ENCODE assay signal across 30 cellular contexts in genomic region chr18:64791211-64791610, GRCh38.
"Had no signal": no experiment of that assay in that cellular context is flagged by ENCODE, and none has a peak within 500 bp of the region (broad histone marks: within the 10 kb centered on the region; RNA-seq: fewer than 3 reads in every experiment).

No MANE protein-coding gene starts in this region.

- H3K4me3 ChIP-seq: ascending aorta, body of pancreas, breast epithelium, PC-9 had no signal

- H3K9me3 ChIP-seq: ascending aorta, body of pancreas, breast epithelium had no signal

- H3K27me3 Mint-ChIP-seq: activated CD4-positive, alpha-beta memory T cell treated with anti-CD3 and anti-CD28 coated beads, Interleukin-2, amount 10 ng/mL, durations not matched to agents 7 days and 5 days; activated CD8-positive, alpha-beta memory T cell treated with anti-CD3 and anti-CD28 coated beads, Interleukin-2, amount 10 ng/mL, durations not matched to agents 7 days and 5 days; activated naive CD8-positive, alpha-beta T cell treated with anti-CD3 and anti-CD28 coated beads, Interleukin-2, amount 10 ng/mL, durations not matched to agents 7 days and 5 days had no signal

- H3K36me3 ChIP-seq: ascending aorta, breast epithelium, WERI-Rb-1 had no signal

- H3K27me3 ChIP-seq: ascending aorta, body of pancreas, breast epithelium had no signal

- H3K27ac Mint-ChIP-seq: activated CD4-positive, alpha-beta memory T cell treated with anti-CD3 and anti-CD28 coated beads, Interleukin-2, amount 10 ng/mL, durations not matched to agents 7 days and 5 days; activated CD8-positive, alpha-beta memory T cell treated with anti-CD3 and anti-CD28 coated beads, Interleukin-2, amount 10 ng/mL, durations not matched to agents 7 days and 5 days; activated naive CD8-positive, alpha-beta T cell treated with anti-CD3 and anti-CD28 coated beads, Interleukin-2, amount 10 ng/mL, durations not matched to agents 7 days and 5 days had no signal

- H3K4me1 Mint-ChIP-seq: activated CD4-positive, alpha-beta memory T cell treated with anti-CD3 and anti-CD28 coated beads, Interleukin-2, amount 10 ng/mL, durations not matched to agents 7 days and 5 days; activated CD8-positive, alpha-beta memory T cell treated with anti-CD3 and anti-CD28 coated beads, Interleukin-2, amount 10 ng/mL, durations not matched to agents 7 days and 5 days; activated naive CD8-positive, alpha-beta T cell treated with anti-CD3 and anti-CD28 coated beads, Interleukin-2, amount 10 ng/mL, durations not matched to agents 7 days and 5 days had no signal

- H3K4me1 ChIP-seq: ascending aorta, body of pancreas, breast epithelium had no signal

- H3K36me3 Mint-ChIP-seq: activated CD8-positive, alpha-beta memory T cell treated with anti-CD3 and anti-CD28 coated beads, Interleukin-2, amount 10 ng/mL, durations not matched to agents 7 days and 5 days; activated naive CD8-positive, alpha-beta T cell treated with anti-CD3 and anti-CD28 coated beads, Interleukin-2, amount 10 ng/mL, durations not matched to agents 7 days and 5 days had no signal

- H3K4me3 Mint-ChIP-seq: activated CD4-positive, alpha-beta memory T cell treated with anti-CD3 and anti-CD28 coated beads, Interleukin-2, amount 10 ng/mL, durations not matched to agents 7 days and 5 days; activated CD8-positive, alpha-beta memory T cell treated with anti-CD3 and anti-CD28 coated beads, Interleukin-2, amount 10 ng/mL, durations not matched to agents 7 days and 5 days; activated naive CD8-positive, alpha-beta T cell treated with anti-CD3 and anti-CD28 coated beads, Interleukin-2, amount 10 ng/mL, durations not matched to agents 7 days and 5 days had no signal

- DNase-seq: activated CD4-positive, alpha-beta memory T cell treated with anti-CD3 and anti-CD28 coated beads, Interleukin-2, amount 10 ng/mL, durations not matched to agents 7 days and 5 days; activated CD4-positive, alpha-beta T cell treated with anti-CD3 and anti-CD28 coated beads for 1 hour; activated CD4-positive, alpha-beta T cell treated with anti-CD3 and anti-CD28 coated beads for 48 hours; activated CD4-positive, CD25-positive, alpha-beta regulatory T cell; activated CD8-positive, alpha-beta memory T cell treated with anti-CD3 and anti-CD28 coated beads for 24 hours; activated CD8-positive, alpha-beta memory T cell treated with anti-CD3 and anti-CD28 coated beads, Interleukin-2, amount 10 ng/mL, durations not matched to agents 7 days and 5 days; activated CD8-positive, alpha-beta memory T cell treated with anti-CD3 and anti-CD28 coated beads, Interleukin-2, amount 50 U/mL, for 48 hours; activated effector memory CD4-positive, alpha-beta T cell treated with Interleukin-2 at 50 U/mL for 16 hours; activated naive CD4-positive, alpha-beta T cell treated with anti-CD3 and anti-CD28 coated beads, Interleukin-2, amount 50 U/mL, for 16 hours; activated naive CD8-positive, alpha-beta T cell treated with anti-CD3 and anti-CD28 coated beads, Interleukin-2, amount 10 ng/mL, durations not matched to agents 7 days and 5 days; activated T-cell treated with anti-CD3 and anti-CD28 coated beads, Interleukin-2, amount 50 U/mL, for 48 hours; amygdala; body of pancreas; MM.1S; MV-4-11; NCI-H1092; NCI-H1436 treated with DMSO at 0.1 percent for 48 hours; NCI-H1694 treated with DMSO at 0.1 percent for 48 hours; NCI-H2029; NCI-H510A; NCI-H526; NCI-H748 treated with DMSO at 0.1 percent for 48 hours; NK-92 treated with Interleukin-12 subunit alpha and Interleukin-12 subunit beta, amount 100 ng/mL, for 24 hours; PC-9; T1000; WERI-Rb-1 had no signal

- ATAC-seq: activated CD8-positive, alpha-beta memory T cell treated with anti-CD3 and anti-CD28 coated beads, Interleukin-2, amount 10 ng/mL, durations not matched to agents 7 days and 5 days; body of pancreas; Right ventricle myocardium inferior had no signal

- H3K27ac ChIP-seq: ascending aorta, body of pancreas, breast epithelium, PC-9, RWPE1, WERI-Rb-1 had no signal
